ENCODE assay signal across 4 cellular contexts in the genomic region with DNA sequence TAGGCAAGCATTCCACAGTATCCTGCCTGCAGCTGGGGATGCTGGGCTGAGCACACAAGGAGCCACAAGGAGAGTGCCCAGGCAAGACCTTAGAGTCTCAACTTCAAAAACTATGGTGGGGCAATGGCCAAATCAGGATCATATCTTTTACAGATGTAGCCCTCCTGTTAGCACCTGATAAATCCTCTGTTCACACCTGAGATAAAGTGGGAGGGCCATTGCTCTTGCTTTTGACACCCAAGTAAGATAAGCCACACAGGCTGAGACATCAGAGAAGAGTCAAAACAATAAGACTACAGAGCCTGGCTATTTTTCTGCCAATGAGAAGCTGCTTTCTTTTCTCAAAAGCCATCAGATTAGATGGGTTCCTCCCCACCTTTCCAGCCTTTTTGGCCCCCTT.
"Had no signal": no experiment of that assay in that cellular context is flagged by ENCODE, and none has a peak within 500 bp of the region (broad histone marks: within the 10 kb centered on the region; RNA-seq: fewer than 3 reads in every experiment).

No MANE protein-coding gene starts in this region.

- H3K4me3 ChIP-seq: K562 had no signal

- H3K4me3 Mint-ChIP-seq: IgD-negative memory B cell had no signal

- H3K27ac Mint-ChIP-seq: IgD-negative memory B cell had no signal

- H3K27ac ChIP-seq: HL-60 had no signal

- DNase-seq: IMR-90 had no signal
